ENCODE assay signal across 25 cellular contexts in genomic region chr14:50338547-50338946, GRCh38. TPM values are rescaled to one million over a fixed set of nuclear protein-coding genes. Genes with fewer than 3 reads are reported as not detected.
A peak's percentile ranks its signal among the peaks of the same experiment; 100 is the strongest.
DNase-seq lines count a peak whose midpoint lies in the region; ATAC-seq, FAIRE-seq and TF ChIP-seq lines count a peak whose summit lies in the region.
"Had no signal": no experiment of that assay in that cellular context is flagged by ENCODE, and none has a peak within 500 bp of the region (broad histone marks: within the 10 kb centered on the region; RNA-seq: fewer than 3 reads in every experiment).

No MANE protein-coding gene starts in this region.

- H3K4me1 ChIP-seq in CD8-positive, alpha-beta T cell (ENCODE audit: insufficient read depth, low read length), result peaks cover 11% of the 10 kb centered on the region
- H3K4me1 ChIP-seq in hepatocyte (ENCODE audit: insufficient read depth) (peaks cover 44% of the 10 kb centered on the region), small intestine (ENCODE audit: control insufficient read depth in 2 of 2, insufficient read depth in 1 of 2, low read depth in 1 of 2, low read length in 1 of 2) (peaks cover 7 to 8% of the 10 kb centered on the region in 2 donors), Peyer's patch (peaks cover 0 to 21% (median 3%) of the 10 kb centered on the region in 4 donors)
- H3K4me1 ChIP-seq: Caco-2 had no signal

- no peaks in the 10 kb centered on the region for H3K79me2 ChIP-seq in hepatocyte

- H3K9me3 ChIP-seq in CD8-positive, alpha-beta T cell (ENCODE audit: low read length), result no peaks in the 10 kb centered on the region
- H3K9me3 ChIP-seq in hepatocyte (ENCODE audit: low read depth), result no peaks in the 10 kb centered on the region
- H3K9me3 ChIP-seq in small intestine (ENCODE audit: control insufficient read depth, low read depth), result no peaks in the 10 kb centered on the region
- H3K9me3 ChIP-seq in Peyer's patch, result no peaks in the 10 kb centered on the region
- H3K9me3 ChIP-seq: A549; BE2C; BLaER1 treated with 17β-estradiol and CSF1 and Interleukin-3, amounts not matched to agents 10 nM and 100 nM; Caco-2 had no signal

- no peak for DNase-seq in CD8-positive, alpha-beta T cell
- DNase-seq in hepatocyte (ENCODE audit: low spot score) (no peak), small intestine (peak; percentile 81), Peyer's patch (no peak), NCI-H2081 treated with DMSO at 0.1 percent for 48 hours (lab: John Stamatoyannopoulos, UW) (no peak), Calu3 (no peak)
- DNase-seq: 8988T; ACHN; AML-193; BE2C; Caco-2; CD4-positive, alpha-beta memory T cell; DMS 273 treated with DMSO at 0.1 percent for 48 hours; DMS79; EL; GDM1; H9 had no signal

- intact Hi-C loops in CD8-positive, alpha-beta T cell (cut with DNase I, micrococcal nuclease), result no loop called here
- intact Hi-C loops in Calu3 (cut with micrococcal nuclease; ENCODE audit: unreplicated experiment), result no loop called here

- H3K4me3 Mint-ChIP-seq in CD8-positive, alpha-beta T cell, result no peak overlapping the region
- no peak overlapping the region for H3K4me3 Mint-ChIP-seq in Calu3 (ENCODE audit: low read depth, unreplicated experiment)
- H3K4me3 Mint-ChIP-seq: CD4-positive, alpha-beta memory T cell; GM23338; H9 had no signal

- H3K27ac Mint-ChIP-seq in CD8-positive, alpha-beta T cell, result peak overlapping the region; percentile 24
- no peak overlapping the region for H3K27ac Mint-ChIP-seq in Calu3 (ENCODE audit: unreplicated experiment)
- H3K27ac Mint-ChIP-seq: GM23338 had no signal

- H3K36me3 Mint-ChIP-seq in CD8-positive, alpha-beta T cell, result peaks cover 27% of the 10 kb centered on the region
- no peaks in the 10 kb centered on the region for H3K36me3 Mint-ChIP-seq in Calu3 (ENCODE audit: insufficient read depth, unreplicated experiment)

- TF ChIP-seq POLR2A in Peyer's patch (IDR thresholded peaks at IDR 0.05), result no peak

- CTCF ChIA-PET in CD8-positive, alpha-beta T cell (lab: Charles Lee), result interaction anchor here (1.3 kb wide), 1 partner anchor 17 kb away, joined by 4 read pairs; no protein-coding TSS in a partner anchor
- CTCF ChIA-PET in Calu3 (lab: Charles Lee), result no interaction called here

- no peak overlapping the region for H3K27ac ChIP-seq in CD8-positive, alpha-beta T cell (ENCODE audit: low read depth, low read length)
- no peak overlapping the region for H3K27ac ChIP-seq in hepatocyte
- peak overlapping the region; percentile 10 to 50 for H3K27ac ChIP-seq in small intestine (ENCODE audit: low read depth in 1 of 2, low read length in 1 of 2)
- H3K27ac ChIP-seq in Peyer's patch, result no peak overlapping the region
- H3K27ac ChIP-seq: A549; BLaER1 treated with 17β-estradiol and CSF1 and Interleukin-3, amounts not matched to agents 10 nM and 100 nM had no signal

- no peaks in the 10 kb centered on the region for H3K27me3 Mint-ChIP-seq in CD8-positive, alpha-beta T cell (ENCODE audit: low read depth)
- H3K27me3 Mint-ChIP-seq in Calu3 (ENCODE audit: unreplicated experiment), result no peaks in the 10 kb centered on the region
- H3K27me3 Mint-ChIP-seq: CD4-positive, alpha-beta memory T cell had no signal

- no TSS peak for BruUV-seq in Calu3 (replicated peaks; lab: Mats Ljungman, UMichigan)

- no peak for TF ChIP-seq CTCF in CD8-positive, alpha-beta T cell (IDR thresholded peaks at IDR 0.05)
- no peak for TF ChIP-seq CTCF in hepatocyte (IDR thresholded peaks at IDR 0.05; ENCODE audit: poor library complexity)
- peak in 2 of 6 experiments; percentile 31 to 32 for TF ChIP-seq CTCF in Peyer's patch (IDR thresholded peaks at IDR 0.05)
- TF ChIP-seq CTCF in Calu3 (IDR thresholded peaks at IDR 0.05; ENCODE audit: unreplicated experiment), result no peak

- POLR2A ChIA-PET in CD8-positive, alpha-beta T cell (lab: Charles Lee), result no interaction called here

- ATAC-seq in CD8-positive, alpha-beta T cell, result no peak
- ATAC-seq in GM19463 (IDR thresholded peaks at IDR 0.05; ENCODE audit: unreplicated experiment), result no peak
- ATAC-seq: A549, GM12878, GM23338, HCT116 had no signal

- peak overlapping the region; percentile 32 for H3K4me2 ChIP-seq in hepatocyte
- H3K4me2 ChIP-seq: A549; BLaER1 treated with 17β-estradiol and CSF1 and Interleukin-3, amounts not matched to agents 10 nM and 100 nM; GM23338 had no signal

- H3K36me3 ChIP-seq in CD8-positive, alpha-beta T cell (ENCODE audit: insufficient read depth, low read length), result no peaks in the 10 kb centered on the region
- H3K36me3 ChIP-seq in hepatocyte (replicated peaks; ENCODE audit: insufficient read depth, low read depth) (no peaks in the 10 kb centered on the region), small intestine (ENCODE audit: control insufficient read depth in 2 of 2, insufficient read depth in 2 of 2, low read length in 2 of 2) (peaks cover 0 to 6% of the 10 kb centered on the region in 2 donors), Peyer's patch (peaks cover 0 to under 1% (median 0%) of the 10 kb centered on the region in 3 donors)
- H3K36me3 ChIP-seq: BE2C had no signal

- H3K9me3 Mint-ChIP-seq in CD8-positive, alpha-beta T cell, result no peaks in the 10 kb centered on the region
- no peaks in the 10 kb centered on the region for H3K9me3 Mint-ChIP-seq in Calu3 (ENCODE audit: low read depth, unreplicated experiment)
- H3K9me3 Mint-ChIP-seq: CD4-positive, alpha-beta memory T cell; GM23338; H9 had no signal

- H3K4me1 Mint-ChIP-seq in CD8-positive, alpha-beta T cell (ENCODE audit: low read depth), result peaks cover 23% of the 10 kb centered on the region
- no peaks in the 10 kb centered on the region for H3K4me1 Mint-ChIP-seq in Calu3 (ENCODE audit: low read depth, unreplicated experiment)

- H3K9me2 ChIP-seq in hepatocyte (replicated peaks; ENCODE audit: insufficient read depth), result no peaks in the 10 kb centered on the region

- H3K4me3 ChIP-seq in CD8-positive, alpha-beta T cell (ENCODE audit: low read depth, low read length), result no peak overlapping the region
- no peak overlapping the region for H3K4me3 ChIP-seq in hepatocyte
- no peak overlapping the region for H3K4me3 ChIP-seq in small intestine (ENCODE audit: low read depth in 1 of 2, low read length in 2 of 2)
- no peak overlapping the region for H3K4me3 ChIP-seq in Peyer's patch
- H3K4me3 ChIP-seq: A549; BLaER1 treated with 17β-estradiol and CSF1 and Interleukin-3, amounts not matched to agents 10 nM and 100 nM; GM12878; GM23338 had no signal

- no peaks in the 10 kb centered on the region for H4K20me1 ChIP-seq in hepatocyte (ENCODE audit: insufficient read depth, poor library complexity, severe bottlenecking)
- H4K20me1 ChIP-seq: BLaER1 treated with 17β-estradiol and CSF1 and Interleukin-3, amounts not matched to agents 10 nM and 100 nM had no signal

- H2AFZ ChIP-seq in hepatocyte, result no peak overlapping the region
- H2AFZ ChIP-seq: GM23338 had no signal

- no peaks in the 10 kb centered on the region for H3K27me3 ChIP-seq in CD8-positive, alpha-beta T cell (ENCODE audit: insufficient read depth, low read length)
- H3K27me3 ChIP-seq in hepatocyte (no peaks in the 10 kb centered on the region), small intestine (ENCODE audit: control insufficient read depth in 2 of 2, insufficient read depth in 2 of 2, low read length in 2 of 2) (no peaks in the 10 kb centered on the region), Peyer's patch (no peaks in the 10 kb centered on the region)
- H3K27me3 ChIP-seq: BE2C; BLaER1 treated with 17β-estradiol and CSF1 and Interleukin-3, amounts not matched to agents 10 nM and 100 nM had no signal

- no peak for FAIRE-seq in small intestine (lab: Jason Lieb, UNC)
- FAIRE-seq: A549, D721Med, GM12878, GM19239 had no signal

- WGBS in hepatocyte (ENCODE audit: low lambda C conversion rate, missing lambda C conversion rate), result 59% methylated on average over 2 of the region's 2 CpGs
- 26 to 67% (median 49%) methylated on average over 2 of the region's 2 CpGs for WGBS in small intestine, 3 donors

RNA-seq across cellular contexts. Expression of gene DMAC2L, which starts 26.4 kb away (rescaled TPM):
- 10 to 100 TPM; 16.6 to 17.8 TPM for total RNA-seq in CD8-positive, alpha-beta T cell
- total RNA-seq in hepatocyte (10.8 and 19.1 TPM in 2 replicates), Peyer's patch (10 to 100 TPM in 3 of 4 donors, 1 to 10 TPM in 1; 7.7 to 23.9 (median 15.7) TPM), Calu3 (2022) (21.2 and 22.1 TPM in 2 replicates)
- polyA plus RNA-seq in hepatocyte (12.5 and 14.1 TPM in 2 replicates), small intestine (10 to 100 TPM; 13.6 to 27.0 (median 18.3) TPM)

RNA-seq across cellular contexts. Expression of gene L2HGDH, which starts 26.5 kb away (rescaled TPM):
- total RNA-seq in CD8-positive, alpha-beta T cell, result 1 to 10 TPM; 2.6 to 3.0 TPM
- total RNA-seq in hepatocyte (9.7 and 11.8 TPM in 2 replicates), Peyer's patch (10 to 100 TPM in 1 of 4 donors, 1 to 10 TPM in 3; 4.6 to 29.7 (median 8.8) TPM), Calu3 (2022) (13.9 and 15.8 TPM in 2 replicates)
- polyA plus RNA-seq in hepatocyte (5.3 and 5.8 TPM in 2 replicates), small intestine (1 to 10 TPM; 1.1 to 5.9 (median 3.6) TPM)

RNA-seq across cellular contexts. Expression of gene CDKL1, which starts 58.1 kb away (rescaled TPM):
- total RNA-seq in CD8-positive, alpha-beta T cell, result 1 to 10 TPM; 1.2 to 1.5 TPM
- total RNA-seq in hepatocyte (6.1 and 13.1 TPM in 2 replicates), Peyer's patch (10 to 100 TPM; 11.3 to 20.4 (median 15.5) TPM), Calu3 (2022) (3.0 and 3.7 TPM in 2 replicates)
- polyA plus RNA-seq in hepatocyte (1.7 and 1.9 TPM in 2 replicates), small intestine (1 to 10 TPM; 5.9 to 8.1 (median 6.0) TPM)

Comparison
In these comparisons a context has a peak if more than half of its experiments do, and no peak if none do; other contexts are left out.
1. H3K27ac ChIP-seq: peak in small intestine (2 of 2); none in CD8-positive, alpha-beta T cell (single experiment), hepatocyte (single experiment) and Peyer's patch (0 of 4).